ENCODE assay signal across 8 cellular contexts in genomic region chr12:25052191-25053020, GRCh38.
DNase-seq lines count a peak whose midpoint lies in the region; ATAC-seq and TF ChIP-seq lines count a peak whose summit lies in the region.

No MANE protein-coding gene starts in this region.

- H3K4me3 ChIP-seq in aorta (ENCODE audit: low read length in 2 of 2) (peak overlapping the region; percentile 11 to 59), thyroid gland (replicated peaks in 1 of 3) (no peak overlapping the region)

- TF ChIP-seq POLR2A in GM19099 (IDR thresholded peaks at IDR 0.05; ENCODE audit: extremely low read depth, insufficient read length, low read depth) (peak; percentile 72), thyroid gland (IDR thresholded peaks at IDR 0.05) (no peak)

- H3K27me3 ChIP-seq in aorta (ENCODE audit: control insufficient read depth in 1 of 2, insufficient read depth in 2 of 2, low read length in 1 of 2) (no peaks in the 10 kb centered on the region), thyroid gland (no peaks in the 10 kb centered on the region)

- H3K27me3 Mint-ChIP-seq in T-cell, result no peaks in the 10 kb centered on the region

- H3K36me3 ChIP-seq in aorta (ENCODE audit: control insufficient read depth in 1 of 2, insufficient read depth in 2 of 2, low read length in 1 of 2), result no peaks in the 10 kb centered on the region
- H3K36me3 ChIP-seq in thyroid gland, result no peaks in the 10 kb centered on the region

- H3K27ac Mint-ChIP-seq in T-cell, result peak overlapping the region; percentile 98 to 99

- H3K4me1 ChIP-seq in aorta (ENCODE audit: control insufficient read depth in 1 of 2, insufficient read depth in 2 of 2, low read length in 2 of 2) (no peaks in the 10 kb centered on the region), thyroid gland (peaks cover 0 to 5% of the 10 kb centered on the region in 2 donors)

- DNase-seq in T-cell (peak; percentile 8 to 81 (median 52)), middle frontal gyrus (ENCODE audit: extremely low spot score, low spot score) (peak; percentile 27), aorta (peak in 1 of 2 donors; percentile 51), thyroid gland (no peak), DMS53 (lab: John Stamatoyannopoulos, UW) (no peak)

- WGBS in aorta, 2 donors, result 13 to 14% methylated on average over 13 of the region's 13 CpGs
- WGBS in thyroid gland, 2 donors, result 64 to 67% methylated on average over 13 of the region's 13 CpGs

- peaks cover 3 to 5% (median 3%) of the 10 kb centered on the region in 3 donors for H3K9me3 Mint-ChIP-seq in T-cell

- H3K27ac ChIP-seq in angular gyrus (ENCODE audit: low read depth, low read length) (peak overlapping the region; percentile 45), aorta (ENCODE audit: low read depth in 1 of 2, low read length in 2 of 2) (no peak overlapping the region), thyroid gland (peak overlapping the region in 1 of 3 donors; percentile 2)

- H3K4me1 Mint-ChIP-seq in T-cell, result peaks cover 47 to 55% (median 48%) of the 10 kb centered on the region in 3 donors

- no peak for TF ChIP-seq CTCF in thyroid gland (IDR thresholded peaks at IDR 0.05)

- peak overlapping the region; percentile 81 to 98 (median 97) for H3K4me3 Mint-ChIP-seq in T-cell

- peaks cover 1% of the 10 kb centered on the region for H3K9me3 ChIP-seq in aorta (ENCODE audit: control insufficient read depth, low read length)
- H3K9me3 ChIP-seq in thyroid gland, result no peaks in the 10 kb centered on the region

- H3K36me3 Mint-ChIP-seq in T-cell, result peaks cover 4% of the 10 kb centered on the region

- CTCF ChIA-PET in T-cell (lab: Charles Lee), result interaction anchor here (0.5 to 3.1 kb wide), 23 partner anchors 9 to 1387 kb away, joined by 3 to 16 read pairs (median 3); partner anchors contain the start of gene KRAS (in 1 of the 2)

- POLR2A ChIA-PET in T-cell (lab: Charles Lee), result interaction anchor here (0.5 to 2.8 kb wide), 15 partner anchors 8 to 376 kb away, joined by 3 to 13 read pairs (median 4); partner anchors contain the start of genes DNAI7 (in 1 of the 2) and ETFRF1 (in 1 of the 2)

- ATAC-seq in HG03066 (IDR thresholded peaks at IDR 0.05; ENCODE audit: low read depth, unreplicated experiment) (peak; percentile 63), T-cell (replicated peaks in 1 of 4) (peak; percentile 77 to 81 (median 81)), aorta (ENCODE audit: low FRiP score) (peak; percentile 80)

- intact Hi-C loops in aorta (cut with DNase I), result no loop called here
- intact Hi-C loops in thyroid gland (cut with DNase I), result no loop called here

Comparison
In these comparisons a context has a peak if more than half of its experiments do, and no peak if none do; other contexts are left out.
1. DNase-seq: peak in T-cell (34 of 34) and middle frontal gyrus (single experiment); none in thyroid gland (0 of 2) and DMS53 (single experiment).
2. H3K4me3 ChIP-seq: peak in aorta (2 of 2); none in thyroid gland (0 of 3).
3. Peak in every context shown above with its lines, with median percentiles within 50 percentile points of each other: ATAC-seq.